8 cellular contexts compared by ENCODE assay signal in the genomic region with DNA sequence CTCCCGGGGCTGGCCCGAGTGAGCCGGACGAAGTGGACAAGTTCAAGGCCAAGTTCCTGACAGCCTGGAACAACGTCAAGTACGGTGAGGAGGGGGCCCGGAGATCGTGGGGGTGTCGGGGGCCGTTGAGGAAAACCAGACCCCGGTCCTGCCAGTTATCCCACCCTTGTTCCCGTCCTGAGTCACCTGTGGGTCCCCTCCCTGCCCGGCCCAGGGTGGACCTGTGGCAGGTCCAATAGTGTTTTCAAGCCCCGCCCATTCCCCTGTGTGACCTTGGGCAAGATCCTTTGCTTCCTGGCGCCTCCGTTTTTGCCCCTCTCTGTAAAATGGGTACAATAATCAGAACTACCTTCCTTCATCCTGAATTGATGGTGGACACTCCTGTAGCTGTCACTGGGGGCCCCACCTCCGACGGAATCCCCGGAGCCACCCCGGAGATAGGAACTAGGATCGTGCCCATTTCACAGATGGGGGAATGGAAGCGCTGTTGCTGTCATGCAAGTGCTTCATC. TPM values are rescaled to one million over a fixed set of nuclear protein-coding genes. Genes with fewer than 3 reads are reported as not detected.
DNase-seq lines count a peak whose midpoint lies in the region; ATAC-seq and TF ChIP-seq lines count a peak whose summit lies in the region.

No MANE protein-coding gene starts in this region.

- intact Hi-C loops in transverse colon (cut with DNase I; ENCODE audit: low total_unique reads) = no loop called here

- TF ChIP-seq CTCF in lung (IDR thresholded peaks at IDR 0.05; ENCODE audit: control extremely low read depth, extremely low read depth) (no peak), transverse colon (IDR thresholded peaks at IDR 0.05) (no peak)

- WGBS in lung, 2 donors = 22 to 28% methylated on average over 21 to 22 of the region's 22 CpGs
- WGBS in transverse colon (ENCODE audit: low coverage in 1 of 2), 2 donors = 0 to 20% methylated on average over 1 to 21 of the region's 22 CpGs

- ATAC-seq in lung (ENCODE audit: insufficient read depth, low FRiP score) = no peak
- ATAC-seq in GM18519 (IDR thresholded peaks at IDR 0.05; ENCODE audit: low FRiP score, unreplicated experiment) = no peak

- peak; percentile 31 to 36 for DNase-seq in activated CD4-positive, alpha-beta T cell treated with anti-CD3 and anti-CD28 coated beads, Interleukin-2, amount 50 U/mL, for 48 hours
- DNase-seq in activated CD4-positive, alpha-beta T cell treated with anti-CD3 and anti-CD28 coated beads for 1 hour = no peak
- DNase-seq in NCI-H69 (lab: John Stamatoyannopoulos, UW) (peak; percentile 48), caudate nucleus (lab: John Stamatoyannopoulos, UW) (peak in 2 of 61 donors; percentile 36 to 37), lung (ENCODE audit: low spot score) (peak; percentile 33), transverse colon (peak; percentile 81), NCI-H1417 treated with DMSO at 0.1 percent for 48 hours (lab: John Stamatoyannopoulos, UW) (no peak)

- no peaks in the 10 kb centered on the region for H3K9me3 ChIP-seq in lung (ENCODE audit: control insufficient read depth in 2 of 2, insufficient read depth in 1 of 2, low read length in 1 of 2)
- H3K9me3 ChIP-seq in transverse colon = no peaks in the 10 kb centered on the region

- in situ Hi-C loops in transverse colon (cut with MboI; ENCODE audit: low pct_ligation_motif_present in 1 of 4, low pct_unique_long_range_greater_than_20kb in 1 of 4, low sequenced_read_pairs in 3 of 4) = no loop called here

- H3K4me3 ChIP-seq in lung (peak overlapping the region; percentile 95), transverse colon (peak overlapping the region; percentile 82 to 99 (median 94))

- H3K36me3 ChIP-seq in lung (ENCODE audit: control insufficient read depth in 2 of 2, insufficient read depth in 2 of 2, low read length in 2 of 2) (peaks cover 0 to 21% of the 10 kb centered on the region in 2 donors), transverse colon (peaks cover 0 to 18% (median 2%) of the 10 kb centered on the region in 4 donors)

- no peak for TF ChIP-seq EP300 in transverse colon (IDR thresholded peaks at IDR 0.05; ENCODE audit: low read depth)

- peak overlapping the region; percentile 90 for H3K27ac ChIP-seq in caudate nucleus (ENCODE audit: low read depth, low read length)
- peak overlapping the region; percentile 85 to 92 for H3K27ac ChIP-seq in lung (ENCODE audit: low read depth in 1 of 2, low read length in 1 of 2)
- H3K27ac ChIP-seq in transverse colon = peak overlapping the region; percentile 92 to 98 (median 96)

- TF ChIP-seq POLR2A in transverse colon (IDR thresholded peaks at IDR 0.05) = peak; percentile 48

- H3K27me3 ChIP-seq in lung (ENCODE audit: control insufficient read depth, insufficient read depth) (no peaks in the 10 kb centered on the region), transverse colon (peaks cover 4% of the 10 kb centered on the region)

- H3K4me1 ChIP-seq in lung (ENCODE audit: control insufficient read depth in 2 of 2, insufficient read depth in 2 of 2, low read length in 2 of 2) (peaks cover 0 to 8% of the 10 kb centered on the region in 2 donors), transverse colon (peaks cover 4 to 26% (median 17%) of the 10 kb centered on the region in 4 donors)

RNA-seq across cellular contexts. Expression of gene ATG4D, which starts 0.6 kb away (rescaled TPM):
- total RNA-seq in lung = 10 to 100 TPM; 13.4 to 34.0 TPM
- polyA plus RNA-seq in lung = 10 to 100 TPM; 26.0 to 28.8 TPM
- total RNA-seq in transverse colon = 100 to 1,000 TPM in 2 of 4 donors, 10 to 100 TPM in 2; 79.9 to 164 (median 100) TPM

RNA-seq across cellular contexts. Expression of gene KRI1, which starts 21.5 kb away (rescaled TPM):
- total RNA-seq in lung (10 to 100 TPM; 12.8 to 26.0 TPM), transverse colon (10 to 100 TPM; 12.7 to 53.1 (median 27.9) TPM)
- 10 to 100 TPM; 16.6 to 21.5 TPM for polyA plus RNA-seq in lung

RNA-seq across cellular contexts. Expression of gene CDKN2D, which starts 24.5 kb away (rescaled TPM):
- total RNA-seq in lung (10 to 100 TPM; 12.5 to 14.3 TPM), transverse colon (10 to 100 TPM in 1 of 4 donors, 1 to 10 TPM in 3; 4.9 to 11.4 (median 7.1) TPM)
- polyA plus RNA-seq in lung = 10 to 100 TPM; 13.5 to 74.9 TPM

RNA-seq across cellular contexts. Expression of gene S1PR5, which starts 27.1 kb away (rescaled TPM):
- total RNA-seq in lung (1 to 10 TPM in 1 of 2 donors, under 1 TPM in 1; 0.26 to 1.2 TPM), transverse colon (not detected)
- 1 to 10 TPM in 1 of 2 donors, under 1 TPM in 1; 0.55 to 1.4 TPM for polyA plus RNA-seq in lung

RNA-seq across cellular contexts. Expression of gene KEAP1, which starts 41.1 kb away (rescaled TPM):
- total RNA-seq in lung (10 to 100 TPM; 44.8 to 73.5 TPM), transverse colon (100 to 1,000 TPM in 1 of 4 donors, 10 to 100 TPM in 3; 54.8 to 348 (median 79.1) TPM)
- 10 to 100 TPM; 51.0 to 69.5 TPM for polyA plus RNA-seq in lung

Comparison
In these comparisons a context has a peak if more than half of its experiments do, and no peak if none do; other contexts are left out.
1. DNase-seq: peak in activated CD4-positive, alpha-beta T cell treated with anti-CD3 and anti-CD28 coated beads, Interleukin-2, amount 50 U/mL, for 48 hours (2 of 2), NCI-H69 (single experiment), lung (single experiment) and transverse colon (single experiment); none in activated CD4-positive, alpha-beta T cell treated with anti-CD3 and anti-CD28 coated beads for 1 hour (single experiment) and NCI-H1417 treated with DMSO at 0.1 percent for 48 hours (single experiment).
2. Peak in every context shown above with its lines, with median percentiles within 50 percentile points of each other: H3K27ac ChIP-seq.